ENCODE assay signal across 12 cellular contexts in the genomic region with DNA sequence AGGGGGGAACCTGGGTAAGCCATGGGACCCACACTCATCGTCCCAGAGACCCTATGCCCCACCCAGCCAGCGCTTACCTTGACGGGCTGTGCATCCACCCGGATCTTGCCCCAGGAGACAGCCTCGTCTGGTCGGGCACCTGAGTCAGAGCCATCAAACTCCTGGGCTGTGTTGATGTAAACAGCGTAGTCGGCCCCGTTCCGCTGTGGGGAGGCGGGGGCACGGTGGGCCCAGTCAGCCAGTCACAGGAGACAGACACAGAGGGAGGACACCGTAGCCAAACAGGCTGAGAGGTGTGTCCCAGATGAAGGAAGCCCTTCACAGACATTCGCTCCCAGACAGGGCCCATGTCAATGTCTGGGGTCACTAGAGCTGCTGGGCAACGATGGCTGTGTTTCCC. TPM values are rescaled to one million over a fixed set of nuclear protein-coding genes. Genes with fewer than 3 reads are reported as not detected.
DNase-seq lines count a peak whose midpoint lies in the region; ATAC-seq and TF ChIP-seq lines count a peak whose summit lies in the region.
"Had no signal": no experiment of that assay in that cellular context is flagged by ENCODE, and none has a peak within 500 bp of the region (broad histone marks: within the 10 kb centered on the region; RNA-seq: fewer than 3 reads in every experiment).

No MANE protein-coding gene starts in this region.

- H3K18ac ChIP-seq in mesenchymal stem cell (ENCODE audit: low read depth in 1 of 2, low read length in 2 of 2), result no peak overlapping the region

- H3K4me3 ChIP-seq in Caco-2 (ENCODE audit: low read depth, low read length), result no peak overlapping the region
- no peak overlapping the region for H3K4me3 ChIP-seq in mesenchymal stem cell (ENCODE audit: insufficient read depth in 1 of 2, low read depth in 1 of 2, low read length in 2 of 2)
- no peak overlapping the region for H3K4me3 ChIP-seq in gastrocnemius medialis
- no peak overlapping the region for H3K4me3 ChIP-seq in tibial artery
- H3K4me3 ChIP-seq: SK-N-MC had no signal

- H3K27me3 ChIP-seq in Caco-2 (replicated peaks; ENCODE audit: control insufficient read depth, insufficient read depth, low read length) (no peaks in the 10 kb centered on the region), mesenchymal stem cell (ENCODE audit: control insufficient read depth in 1 of 2, insufficient read depth in 1 of 2, low read length in 2 of 2) (no peaks in the 10 kb centered on the region), gastrocnemius medialis (no peaks in the 10 kb centered on the region), tibial artery (no peaks in the 10 kb centered on the region)

- H3K9me3 Mint-ChIP-seq in Caco-2 (ENCODE audit: unreplicated experiment) (no peaks in the 10 kb centered on the region), WTC11 (no peaks in the 10 kb centered on the region), memory B cell (no peaks in the 10 kb centered on the region)
- H3K9me3 Mint-ChIP-seq: CD4-positive, CD25-positive, alpha-beta regulatory T cell had no signal

- no peak overlapping the region for H4K91ac ChIP-seq in mesenchymal stem cell (ENCODE audit: low read length)

- H3K4ac ChIP-seq in mesenchymal stem cell (ENCODE audit: low read depth in 1 of 2, low read length in 2 of 2), result no peak overlapping the region

- H3K27me3 Mint-ChIP-seq in Caco-2 (ENCODE audit: insufficient read depth, unreplicated experiment), result no peaks in the 10 kb centered on the region
- no peaks in the 10 kb centered on the region for H3K27me3 Mint-ChIP-seq in WTC11 (ENCODE audit: low read depth)
- H3K27me3 Mint-ChIP-seq in memory B cell, result no peaks in the 10 kb centered on the region

- H3K9ac ChIP-seq in mesenchymal stem cell (ENCODE audit: low read length), result no peak overlapping the region

- H3K36me3 ChIP-seq in Caco-2 (ENCODE audit: control insufficient read depth, insufficient read depth, low read length) (peaks cover 16% of the 10 kb centered on the region), mesenchymal stem cell (ENCODE audit: control insufficient read depth in 1 of 2, insufficient read depth in 2 of 2, low read depth in 1 of 2, low read length in 2 of 2) (peaks cover 77 to 80% of the 10 kb centered on the region in 2 experiments), gastrocnemius medialis (peaks cover 5 to 78% of the 10 kb centered on the region in 2 donors), tibial artery (peaks cover 62 to 88% (median 64%) of the 10 kb centered on the region in 3 donors)

- no peak overlapping the region for H2AK5ac ChIP-seq in mesenchymal stem cell (ENCODE audit: low read length, severe bottlenecking)

- H3K79me1 ChIP-seq in mesenchymal stem cell (replicated peaks; ENCODE audit: low read length, poor library complexity, severe bottlenecking), result peaks cover 43% of the 10 kb centered on the region

- POLR2A ChIA-PET in Caco-2 (lab: Charles Lee), result no interaction called here
- POLR2A ChIA-PET in WTC11 (lab: Charles Lee), result interaction anchor here (0.8 kb wide), 1 partner anchor 18 kb away, joined by 3 read pairs; no protein-coding TSS in a partner anchor

- in situ Hi-C loops in gastrocnemius medialis (cut with MboI; ENCODE audit: low sequenced_read_pairs in 4 of 4), result loop anchor here in 1 of 4 donors (10.0 kb wide), 1 partner anchor 121 kb away; a partner anchor contains a TSS

- H3K36me3 Mint-ChIP-seq in Caco-2 (ENCODE audit: insufficient read depth, unreplicated experiment), result peaks cover 87% of the 10 kb centered on the region
- H3K36me3 Mint-ChIP-seq in WTC11, result peaks cover 58% of the 10 kb centered on the region
- H3K36me3 Mint-ChIP-seq in memory B cell, result peaks cover 27% of the 10 kb centered on the region

- no peak overlapping the region for H2AFZ ChIP-seq in mesenchymal stem cell (ENCODE audit: low read depth, low read length)

- WGBS in mesenchymal stem cell, result 95% methylated on average over 15 of the region's 15 CpGs

- H4K8ac ChIP-seq in mesenchymal stem cell (ENCODE audit: low read length), result no peak overlapping the region

- H3K4me1 Mint-ChIP-seq in Caco-2 (ENCODE audit: low read depth, unreplicated experiment) (no peaks in the 10 kb centered on the region), WTC11 (peaks cover 4% of the 10 kb centered on the region; the same call in 1 of the 2 replicates), memory B cell (peaks cover 16% of the 10 kb centered on the region)

- H3K4me2 ChIP-seq in mesenchymal stem cell (ENCODE audit: low read length, poor library complexity, severe bottlenecking), result no peak overlapping the region

- TF ChIP-seq CTCF in 22Rv1 (IDR thresholded peaks at IDR 0.05), result no peak
- TF ChIP-seq CTCF in Caco-2 (IDR thresholded peaks at IDR 0.05; ENCODE audit: insufficient read depth in 1 of 2, low read depth in 1 of 2, low read length in 1 of 2, severe bottlenecking in 1 of 2, unreplicated experiment in 1 of 2), result no peak
- TF ChIP-seq CTCF in WTC11 (IDR thresholded peaks at IDR 0.05), result no peak
- TF ChIP-seq CTCF in gastrocnemius medialis (IDR thresholded peaks at IDR 0.05 in 4 of 5, conservative IDR thresholded peaks at IDR 0.05 in 1 of 5), result no peak
- no peak for TF ChIP-seq CTCF in tibial artery (IDR thresholded peaks at IDR 0.05)

- no peaks in the 10 kb centered on the region for H3K4me1 ChIP-seq in Caco-2
- peaks cover 7% of the 10 kb centered on the region for H3K4me1 ChIP-seq in mesenchymal stem cell (ENCODE audit: control insufficient read depth, insufficient read depth, low read depth, low read length)
- peaks cover 2 to 11% of the 10 kb centered on the region in 2 donors for H3K4me1 ChIP-seq in gastrocnemius medialis
- H3K4me1 ChIP-seq in tibial artery, result peaks cover 0 to 25% (median 7%) of the 10 kb centered on the region in 4 donors

- H3K27ac ChIP-seq in 22Rv1 (peak overlapping the region; percentile 25; the same call in 1 of the 2 replicates), mesenchymal stem cell (ENCODE audit: low read length, poor library complexity, severe bottlenecking) (no peak overlapping the region), gastrocnemius medialis (no peak overlapping the region), tibial artery (no peak overlapping the region)
- H3K27ac ChIP-seq: SK-N-MC had no signal

- no peak overlapping the region for H2BK15ac ChIP-seq in mesenchymal stem cell (ENCODE audit: low read depth, poor library complexity, severe bottlenecking)

- BruUV-seq in Caco-2 (replicated peaks; lab: Mats Ljungman, UMichigan), result no TSS peak

- intact Hi-C loops in Caco-2 (cut with micrococcal nuclease; ENCODE audit: unreplicated experiment), result no loop called here
- intact Hi-C loops in gastrocnemius medialis (cut with DNase I; ENCODE audit: low total_unique reads), result no loop called here
- intact Hi-C loops in tibial artery (cut with DNase I; ENCODE audit: low total_unique reads), result loop anchor here (10.0 kb wide), 1 partner anchor 111 kb away; no protein-coding TSS in a partner anchor

- no peaks in the 10 kb centered on the region for H3K9me3 ChIP-seq in Caco-2
- no peaks in the 10 kb centered on the region for H3K9me3 ChIP-seq in mesenchymal stem cell (ENCODE audit: control insufficient read depth, low read length)
- H3K9me3 ChIP-seq in gastrocnemius medialis, result no peaks in the 10 kb centered on the region
- no peaks in the 10 kb centered on the region for H3K9me3 ChIP-seq in tibial artery

- H3K27ac Mint-ChIP-seq in Caco-2 (ENCODE audit: unreplicated experiment) (peak overlapping the region; percentile 82), WTC11 (no peak overlapping the region), memory B cell (peak overlapping the region; percentile 74)

- H3K14ac ChIP-seq in mesenchymal stem cell (ENCODE audit: low read length in 2 of 2), result no peak overlapping the region

- H3K4me3 Mint-ChIP-seq in Caco-2 (ENCODE audit: unreplicated experiment), result no peak overlapping the region
- H3K4me3 Mint-ChIP-seq in WTC11, result no peak overlapping the region
- no peak overlapping the region for H3K4me3 Mint-ChIP-seq in memory B cell

- no peak overlapping the region for H2BK5ac ChIP-seq in mesenchymal stem cell (ENCODE audit: low read depth, low read length, poor library complexity, severe bottlenecking)

- no peak overlapping the region for H2BK120ac ChIP-seq in mesenchymal stem cell (ENCODE audit: low read depth, low read length)

- no peak overlapping the region for H2BK12ac ChIP-seq in mesenchymal stem cell (ENCODE audit: low read length in 2 of 2)

- no peak for TF ChIP-seq POLR2A in gastrocnemius medialis (IDR thresholded peaks at IDR 0.05)

- CTCF ChIA-PET in Caco-2 (lab: Charles Lee), result interaction anchor here (1.0 to 1.6 kb wide), 2 partner anchors 171 to 197 kb away, joined by 3 to 7 read pairs; no protein-coding TSS in a partner anchor
- CTCF ChIA-PET in WTC11 (lab: Charles Lee), result interaction anchor here (0.6 to 2.4 kb wide), 9 partner anchors 10 to 126 kb away, joined by 3 to 12 read pairs (median 6); a partner anchor contains a TSS

- ATAC-seq in WTC11 (no peak), memory B cell (ENCODE audit: low read depth) (no peak), gastrocnemius medialis (no peak)

- DNase-seq in Caco-2, result no peak
- no peak for DNase-seq in WTC11 (ENCODE audit: low spot score)
- DNase-seq in memory B cell (ENCODE audit: low spot score in 2 of 2), result no peak
- DNase-seq in mesenchymal stem cell, result no peak
- no peak for DNase-seq in gastrocnemius medialis
- DNase-seq in tibial artery, result no peak
- no peak for DNase-seq in DMS153 (lab: John Stamatoyannopoulos, UW)

- H3K23ac ChIP-seq in mesenchymal stem cell (ENCODE audit: low read length in 2 of 2), result no peak overlapping the region

RNA-seq across cellular contexts. Expression of a gene that starts 5.7 kb away (rescaled TPM):
- total RNA-seq in Caco-2 (2022) (76.3 and 76.4 TPM in 2 replicates), WTC11 (2021) (93.3 to 115 TPM (median 104 TPM) in 3 replicates), gastrocnemius medialis (100 to 1,000 TPM; 115 to 184 (median 127) TPM)
- 39.7 TPM for polyA plus RNA-seq in mesenchymal stem cell (2013, experiment 1 of 2)
- 39.4 TPM for polyA plus RNA-seq in mesenchymal stem cell (2013, experiment 2 of 2)

RNA-seq across cellular contexts. Expression of a gene that starts 9.3 kb away (rescaled TPM):
- total RNA-seq in Caco-2 (2022) (17.5 and 20.4 TPM in 2 replicates), WTC11 (2021) (21.8 to 26.3 TPM (median 23.7 TPM) in 3 replicates), gastrocnemius medialis (1 to 10 TPM; 2.2 to 8.4 (median 3.7) TPM)
- 5.0 TPM for polyA plus RNA-seq in mesenchymal stem cell (2013, experiment 1 of 2)
- polyA plus RNA-seq in mesenchymal stem cell (2013, experiment 2 of 2), result 4.7 TPM

RNA-seq across cellular contexts. Expression of a gene that starts 9.4 kb away (rescaled TPM):
- total RNA-seq in Caco-2 (2022) (70.5 and 88.9 TPM in 2 replicates), WTC11 (2021) (69.2 to 73.4 TPM (median 72.0 TPM) in 3 replicates), gastrocnemius medialis (10 to 100 TPM; 18.0 to 34.2 (median 29.3) TPM)
- 70.4 TPM for polyA plus RNA-seq in mesenchymal stem cell (2013, experiment 1 of 2)
- polyA plus RNA-seq in mesenchymal stem cell (2013, experiment 2 of 2), result 70.1 TPM

RNA-seq across cellular contexts. Expression of a gene that starts 11.9 kb away (rescaled TPM):
- total RNA-seq in Caco-2 (2022), result 0.91 TPM in 1 of 2 replicates, not detected in the other
- not detected in 3 replicates for total RNA-seq in WTC11 (2021)
- not detected for polyA plus RNA-seq in mesenchymal stem cell (2013, experiment 1 of 2)
- polyA plus RNA-seq in mesenchymal stem cell (2013, experiment 2 of 2), result not detected
- total RNA-seq in gastrocnemius medialis, result not detected
- total RNA-seq: CD4-positive, CD25-positive, alpha-beta regulatory T cell; MCF 10A; Right ventricle myocardium superior had no signal
- polyA plus RNA-seq: CD4-positive, CD25-positive, alpha-beta regulatory T cell had no signal

RNA-seq across cellular contexts. Expression of a gene that starts 20.5 kb away (rescaled TPM):
- 8.3 and 10.6 TPM in 2 replicates for total RNA-seq in Caco-2 (2022)
- 13.7 to 16.0 TPM (median 15.2 TPM) in 3 replicates for total RNA-seq in WTC11 (2021)
- 5.2 TPM for polyA plus RNA-seq in mesenchymal stem cell (2013, experiment 1 of 2)
- 5.2 TPM for polyA plus RNA-seq in mesenchymal stem cell (2013, experiment 2 of 2)
- total RNA-seq in gastrocnemius medialis, result 1 to 10 TPM; 2.5 to 5.8 (median 3.3) TPM
